Comparison of ENCODE assay signal across 1 cellular context in genomic region chr2:27322766-27323591, GRCh38.
A peak's percentile ranks its signal among the peaks of the same experiment; 100 is the strongest.
TF ChIP-seq lines count a peak whose summit lies in the region.

A gene with protein sequence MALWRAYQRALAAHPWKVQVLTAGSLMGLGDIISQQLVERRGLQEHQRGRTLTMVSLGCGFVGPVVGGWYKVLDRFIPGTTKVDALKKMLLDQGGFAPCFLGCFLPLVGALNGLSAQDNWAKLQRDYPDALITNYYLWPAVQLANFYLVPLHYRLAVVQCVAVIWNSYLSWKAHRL (minus strand): TSS chr2:27323097. CDS start chr2:27322517, 580 bp downstream.

TF ChIP-seq in GM12878, 131 proteins besides CTCF, POLR2A, EP300 and RAD21 (continued from another document):
- TF ChIP-seq, protein P1, sequence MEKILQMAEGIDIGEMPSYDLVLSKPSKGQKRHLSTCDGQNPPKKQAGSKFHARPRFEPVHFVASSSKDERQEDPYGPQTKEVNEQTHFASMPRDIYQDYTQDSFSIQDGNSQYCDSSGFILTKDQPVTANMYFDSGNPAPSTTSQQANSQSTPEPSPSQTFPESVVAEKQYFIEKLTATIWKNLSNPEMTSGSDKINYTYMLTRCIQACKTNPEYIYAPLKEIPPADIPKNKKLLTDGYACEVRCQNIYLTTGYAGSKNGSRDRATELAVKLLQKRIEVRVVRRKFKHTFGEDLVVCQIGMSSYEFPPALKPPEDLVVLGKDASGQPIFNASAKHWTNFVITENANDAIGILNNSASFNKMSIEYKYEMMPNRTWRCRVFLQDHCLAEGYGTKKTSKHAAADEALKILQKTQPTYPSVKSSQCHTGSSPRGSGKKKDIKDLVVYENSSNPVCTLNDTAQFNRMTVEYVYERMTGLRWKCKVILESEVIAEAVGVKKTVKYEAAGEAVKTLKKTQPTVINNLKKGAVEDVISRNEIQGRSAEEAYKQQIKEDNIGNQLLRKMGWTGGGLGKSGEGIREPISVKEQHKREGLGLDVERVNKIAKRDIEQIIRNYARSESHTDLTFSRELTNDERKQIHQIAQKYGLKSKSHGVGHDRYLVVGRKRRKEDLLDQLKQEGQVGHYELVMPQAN (conservative IDR thresholded peaks at IDR 0.05), result peak; percentile 61; the same call in 1 of the 2 replicates
- peak; percentile 65 for TF ChIP-seq EED (IDR thresholded peaks at IDR 0.05; ENCODE audit: low read depth)
- TF ChIP-seq IKZF2 (IDR thresholded peaks at IDR 0.05), result 0 out of 4 replicates have a peak, but pooled peaks of 1 of the 2 experiments have one; percentile 53
- TF ChIP-seq MYB (IDR thresholded peaks at IDR 0.05; ENCODE audit: borderline replicate concordance, low read depth, low read length), result no peak
- 0 out of 2 replicates have a peak, but pooled peaks have one; percentile 15 for TF ChIP-seq STAT1 (conservative IDR thresholded peaks at IDR 0.05)
- TF ChIP-seq SPI1 (IDR thresholded peaks at IDR 0.05; ENCODE audit: borderline replicate concordance, insufficient read depth, low read depth, low read length), result peak; percentile 38; the same call in 1 of the 2 replicates
- TF ChIP-seq REST (IDR thresholded peaks at IDR 0.05; ENCODE audit: low read depth, low read length), result no peak
- TF ChIP-seq SP1 (IDR thresholded peaks at IDR 0.05; ENCODE audit: low read depth, low read length), result peak; percentile 67
- peak; percentile 32 for TF ChIP-seq RELA (IDR thresholded peaks at IDR 0.05; ENCODE audit: borderline replicate concordance, partially characterized antibody)
- no peak for TF ChIP-seq SUZ12 (IDR thresholded peaks at IDR 0.05; ENCODE audit: unreplicated experiment)
- no peak for TF ChIP-seq NR2C2 (IDR thresholded peaks at IDR 0.05; ENCODE audit: borderline replicate concordance, control insufficient read depth, insufficient read length, low read depth)
- TF ChIP-seq SREBF1 (IDR thresholded peaks at IDR 0.05; ENCODE audit: low read length), result no peak
- peak; percentile 85 for TF ChIP-seq TAF1 (IDR thresholded peaks at IDR 0.05; ENCODE audit: borderline replicate concordance, low read depth, low read length)
- no peak for TF ChIP-seq ZSCAN29 (IDR thresholded peaks at IDR 0.05)
- no peak for TF ChIP-seq SIX5 (IDR thresholded peaks at IDR 0.05; ENCODE audit: low read depth, low read length, severe bottlenecking)
- TF ChIP-seq WRNIP1 (IDR thresholded peaks at IDR 0.05; ENCODE audit: borderline replicate concordance, low read depth, low read length), result no peak
- peak; percentile 88 for TF ChIP-seq CBFB (IDR thresholded peaks at IDR 0.05; ENCODE audit: low read depth)
- TF ChIP-seq, protein P2, sequence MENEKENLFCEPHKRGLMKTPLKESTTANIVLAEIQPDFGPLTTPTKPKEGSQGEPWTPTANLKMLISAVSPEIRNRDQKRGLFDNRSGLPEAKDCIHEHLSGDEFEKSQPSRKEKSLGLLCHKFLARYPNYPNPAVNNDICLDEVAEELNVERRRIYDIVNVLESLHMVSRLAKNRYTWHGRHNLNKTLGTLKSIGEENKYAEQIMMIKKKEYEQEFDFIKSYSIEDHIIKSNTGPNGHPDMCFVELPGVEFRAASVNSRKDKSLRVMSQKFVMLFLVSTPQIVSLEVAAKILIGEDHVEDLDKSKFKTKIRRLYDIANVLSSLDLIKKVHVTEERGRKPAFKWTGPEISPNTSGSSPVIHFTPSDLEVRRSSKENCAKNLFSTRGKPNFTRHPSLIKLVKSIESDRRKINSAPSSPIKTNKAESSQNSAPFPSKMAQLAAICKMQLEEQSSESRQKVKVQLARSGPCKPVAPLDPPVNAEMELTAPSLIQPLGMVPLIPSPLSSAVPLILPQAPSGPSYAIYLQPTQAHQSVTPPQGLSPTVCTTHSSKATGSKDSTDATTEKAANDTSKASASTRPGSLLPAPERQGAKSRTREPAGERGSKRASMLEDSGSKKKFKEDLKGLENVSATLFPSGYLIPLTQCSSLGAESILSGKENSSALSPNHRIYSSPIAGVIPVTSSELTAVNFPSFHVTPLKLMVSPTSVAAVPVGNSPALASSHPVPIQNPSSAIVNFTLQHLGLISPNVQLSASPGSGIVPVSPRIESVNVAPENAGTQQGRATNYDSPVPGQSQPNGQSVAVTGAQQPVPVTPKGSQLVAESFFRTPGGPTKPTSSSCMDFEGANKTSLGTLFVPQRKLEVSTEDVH (IDR thresholded peaks at IDR 0.05; ENCODE audit: low read depth, partially characterized antibody), result peak; percentile 71
- TF ChIP-seq SREBF2 (IDR thresholded peaks at IDR 0.05; ENCODE audit: low read length), result no peak
- TF ChIP-seq GABPA (IDR thresholded peaks at IDR 0.05; ENCODE audit: low read depth), result peak; percentile 91
- no peak for TF ChIP-seq MEF2B (IDR thresholded peaks at IDR 0.05; ENCODE audit: partially characterized antibody, poor library complexity, severe bottlenecking)
- no peak for TF ChIP-seq NRF1 (conservative IDR thresholded peaks at IDR 0.05; ENCODE audit: low read depth, low read length)
- 0 out of 2 replicates have a peak, but pooled peaks have one; percentile 47 for TF ChIP-seq HDGF (IDR thresholded peaks at IDR 0.05)
- TF ChIP-seq E2F4 (IDR thresholded peaks at IDR 0.05; ENCODE audit: low read depth, low read length), result no peak
- TF ChIP-seq RAD51 (IDR thresholded peaks at IDR 0.05), result peak; percentile 97
- TF ChIP-seq TCF3 (IDR thresholded peaks at IDR 0.05; ENCODE audit: borderline replicate concordance, insufficient read depth, low read depth, low read length), result 0 out of 2 replicates have a peak, but pooled peaks have one; percentile 15
- TF ChIP-seq NR2F1 (conservative IDR thresholded peaks at IDR 0.05), result no peak; the same call in 1 of the 2 replicates
- peak; percentile 97 for TF ChIP-seq POLR2AphosphoS5 (IDR thresholded peaks at IDR 0.05; ENCODE audit: low read length)
- TF ChIP-seq, protein P3, sequence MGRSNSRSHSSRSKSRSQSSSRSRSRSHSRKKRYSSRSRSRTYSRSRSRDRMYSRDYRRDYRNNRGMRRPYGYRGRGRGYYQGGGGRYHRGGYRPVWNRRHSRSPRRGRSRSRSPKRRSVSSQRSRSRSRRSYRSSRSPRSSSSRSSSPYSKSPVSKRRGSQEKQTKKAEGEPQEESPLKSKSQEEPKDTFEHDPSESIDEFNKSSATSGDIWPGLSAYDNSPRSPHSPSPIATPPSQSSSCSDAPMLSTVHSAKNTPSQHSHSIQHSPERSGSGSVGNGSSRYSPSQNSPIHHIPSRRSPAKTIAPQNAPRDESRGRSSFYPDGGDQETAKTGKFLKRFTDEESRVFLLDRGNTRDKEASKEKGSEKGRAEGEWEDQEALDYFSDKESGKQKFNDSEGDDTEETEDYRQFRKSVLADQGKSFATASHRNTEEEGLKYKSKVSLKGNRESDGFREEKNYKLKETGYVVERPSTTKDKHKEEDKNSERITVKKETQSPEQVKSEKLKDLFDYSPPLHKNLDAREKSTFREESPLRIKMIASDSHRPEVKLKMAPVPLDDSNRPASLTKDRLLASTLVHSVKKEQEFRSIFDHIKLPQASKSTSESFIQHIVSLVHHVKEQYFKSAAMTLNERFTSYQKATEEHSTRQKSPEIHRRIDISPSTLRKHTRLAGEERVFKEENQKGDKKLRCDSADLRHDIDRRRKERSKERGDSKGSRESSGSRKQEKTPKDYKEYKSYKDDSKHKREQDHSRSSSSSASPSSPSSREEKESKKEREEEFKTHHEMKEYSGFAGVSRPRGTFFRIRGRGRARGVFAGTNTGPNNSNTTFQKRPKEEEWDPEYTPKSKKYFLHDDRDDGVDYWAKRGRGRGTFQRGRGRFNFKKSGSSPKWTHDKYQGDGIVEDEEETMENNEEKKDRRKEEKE (IDR thresholded peaks at IDR 0.05), result no peak; the same call in 1 of the 2 replicates
- peak; percentile 77; the same call in 1 of the 2 replicates for TF ChIP-seq SIN3A (IDR thresholded peaks at IDR 0.05; ENCODE audit: low read depth, low read length)
- TF ChIP-seq NBN (IDR thresholded peaks at IDR 0.05), result peak; percentile 59; the same call in 1 of the 2 replicates
- TF ChIP-seq, protein P4, sequence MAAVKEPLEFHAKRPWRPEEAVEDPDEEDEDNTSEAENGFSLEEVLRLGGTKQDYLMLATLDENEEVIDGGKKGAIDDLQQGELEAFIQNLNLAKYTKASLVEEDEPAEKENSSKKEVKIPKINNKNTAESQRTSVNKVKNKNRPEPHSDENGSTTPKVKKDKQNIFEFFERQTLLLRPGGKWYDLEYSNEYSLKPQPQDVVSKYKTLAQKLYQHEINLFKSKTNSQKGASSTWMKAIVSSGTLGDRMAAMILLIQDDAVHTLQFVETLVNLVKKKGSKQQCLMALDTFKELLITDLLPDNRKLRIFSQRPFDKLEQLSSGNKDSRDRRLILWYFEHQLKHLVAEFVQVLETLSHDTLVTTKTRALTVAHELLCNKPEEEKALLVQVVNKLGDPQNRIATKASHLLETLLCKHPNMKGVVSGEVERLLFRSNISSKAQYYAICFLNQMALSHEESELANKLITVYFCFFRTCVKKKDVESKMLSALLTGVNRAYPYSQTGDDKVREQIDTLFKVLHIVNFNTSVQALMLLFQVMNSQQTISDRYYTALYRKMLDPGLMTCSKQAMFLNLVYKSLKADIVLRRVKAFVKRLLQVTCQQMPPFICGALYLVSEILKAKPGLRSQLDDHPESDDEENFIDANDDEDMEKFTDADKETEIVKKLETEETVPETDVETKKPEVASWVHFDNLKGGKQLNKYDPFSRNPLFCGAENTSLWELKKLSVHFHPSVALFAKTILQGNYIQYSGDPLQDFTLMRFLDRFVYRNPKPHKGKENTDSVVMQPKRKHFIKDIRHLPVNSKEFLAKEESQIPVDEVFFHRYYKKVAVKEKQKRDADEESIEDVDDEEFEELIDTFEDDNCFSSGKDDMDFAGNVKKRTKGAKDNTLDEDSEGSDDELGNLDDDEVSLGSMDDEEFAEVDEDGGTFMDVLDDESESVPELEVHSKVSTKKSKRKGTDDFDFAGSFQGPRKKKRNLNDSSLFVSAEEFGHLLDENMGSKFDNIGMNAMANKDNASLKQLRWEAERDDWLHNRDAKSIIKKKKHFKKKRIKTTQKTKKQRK (IDR thresholded peaks at IDR 0.05; ENCODE audit: low read depth, low read length), result no peak
- TF ChIP-seq MLLT1 (IDR thresholded peaks at IDR 0.05), result peak; percentile 74; the same call in 1 of the 2 replicates
- TF ChIP-seq ATF3 (IDR thresholded peaks at IDR 0.05; ENCODE audit: borderline replicate concordance, extremely low read depth, low read depth, low read length), result peak; percentile 80; the same call in 1 of the 2 replicates
- TF ChIP-seq FOS (IDR thresholded peaks at IDR 0.05; ENCODE audit: borderline replicate concordance, extremely low read depth, insufficient read length), result no peak
- peak; percentile 84 for TF ChIP-seq YY1 (IDR thresholded peaks at IDR 0.05; ENCODE audit: low read depth, low read length)
- TF ChIP-seq PAX5 (IDR thresholded peaks at IDR 0.05; ENCODE audit: borderline replicate concordance, low read depth, low read length), result no peak; the same call in 1 of the 2 replicates
- TF ChIP-seq, protein P5, sequence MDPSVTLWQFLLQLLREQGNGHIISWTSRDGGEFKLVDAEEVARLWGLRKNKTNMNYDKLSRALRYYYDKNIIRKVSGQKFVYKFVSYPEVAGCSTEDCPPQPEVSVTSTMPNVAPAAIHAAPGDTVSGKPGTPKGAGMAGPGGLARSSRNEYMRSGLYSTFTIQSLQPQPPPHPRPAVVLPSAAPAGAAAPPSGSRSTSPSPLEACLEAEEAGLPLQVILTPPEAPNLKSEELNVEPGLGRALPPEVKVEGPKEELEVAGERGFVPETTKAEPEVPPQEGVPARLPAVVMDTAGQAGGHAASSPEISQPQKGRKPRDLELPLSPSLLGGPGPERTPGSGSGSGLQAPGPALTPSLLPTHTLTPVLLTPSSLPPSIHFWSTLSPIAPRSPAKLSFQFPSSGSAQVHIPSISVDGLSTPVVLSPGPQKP (IDR thresholded peaks at IDR 0.05; ENCODE audit: low read depth, low read length), result no peak
